ENCODE assay signal across 13 cellular contexts in the genomic region with DNA sequence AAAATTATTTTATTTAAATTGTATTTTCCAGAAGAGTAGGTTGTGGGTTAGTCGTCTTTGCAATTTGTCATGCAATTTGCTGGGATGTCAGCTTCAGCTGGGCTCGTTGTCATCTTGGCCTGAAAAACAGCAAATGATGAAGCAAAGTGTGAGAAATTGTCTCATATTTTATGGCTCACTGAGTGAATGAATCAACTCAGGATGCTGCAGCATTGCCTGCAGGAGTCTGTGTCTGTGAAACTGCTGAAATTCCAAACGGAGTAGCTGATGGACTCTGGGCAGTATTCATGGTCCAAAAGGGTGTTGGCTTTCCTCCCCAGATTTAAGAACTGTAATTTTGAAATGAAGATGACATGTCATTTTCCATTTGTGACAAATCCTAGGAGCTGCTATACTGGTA. TPM values are rescaled to one million over a fixed set of nuclear protein-coding genes. Genes with fewer than 3 reads are reported as not detected.
A peak's percentile ranks its signal among the peaks of the same experiment; 100 is the strongest.
DNase-seq lines count a peak whose midpoint lies in the region; FAIRE-seq and TF ChIP-seq lines count a peak whose summit lies in the region.
"Had no signal": no experiment of that assay in that cellular context is flagged by ENCODE, and none has a peak within 500 bp of the region (broad histone marks: within the 10 kb centered on the region; RNA-seq: fewer than 3 reads in every experiment).

No MANE protein-coding gene starts in this region.

- DNase-seq in ELR (ENCODE audit: low read depth), result peak; percentile 53
- peak; percentile 14 for DNase-seq in RCC 7860 (ENCODE audit: low spot score)
- DNase-seq in fibroblast of lung (ENCODE audit: low read depth in 2 of 2), result peak; percentile 20 to 34
- DNase-seq in renal cortical epithelial cell (ENCODE audit: low read depth), result peak; percentile 28
- DNase-seq in activated CD8-positive, alpha-beta memory T cell treated with anti-CD3 and anti-CD28 coated beads, Interleukin-2, amount 50 U/mL, for 4 hours, result no peak
- no peak for DNase-seq in NCI-H524 treated with DMSO at 0.1 percent for 48 hours (lab: John Stamatoyannopoulos, UW)
- no peak for DNase-seq in NCI-H1417 treated with DMSO at 0.1 percent for 48 hours (lab: John Stamatoyannopoulos, UW)
- DNase-seq: amygdala, NCI-H2081 treated with DMSO at 0.1 percent for 48 hours, NCI-H774, occipital lobe had no signal

- H3K4me1 ChIP-seq in fibroblast of lung (ENCODE audit: control insufficient read depth, extremely low read depth, insufficient read depth, low read length), result peaks cover 11% of the 10 kb centered on the region
- H3K4me1 ChIP-seq: foreskin keratinocyte had no signal

- H3K27ac ChIP-seq in fibroblast of lung (ENCODE audit: insufficient read depth, low read length), result no peak overlapping the region
- H3K27ac ChIP-seq: C4-2B, foreskin keratinocyte had no signal

- no peaks in the 10 kb centered on the region for H3K27me3 ChIP-seq in fibroblast of lung (ENCODE audit: control insufficient read depth, insufficient read depth, low read length)
- H3K27me3 ChIP-seq: foreskin keratinocyte had no signal

- H4K20me1 ChIP-seq in fibroblast of lung (ENCODE audit: control insufficient read depth, extremely low read depth, insufficient read depth, low read length), result no peaks in the 10 kb centered on the region

- TF ChIP-seq CTCF in fibroblast of lung (conservative IDR thresholded peaks at IDR 0.05 in 1 of 2, IDR thresholded peaks at IDR 0.05 in 1 of 2; ENCODE audit: low read depth in 1 of 2, low read length in 2 of 2), result no peak

- no peaks in the 10 kb centered on the region for H3K9me3 ChIP-seq in fibroblast of lung (ENCODE audit: control insufficient read depth, insufficient read depth, low read depth, low read length)

- no peaks in the 10 kb centered on the region for H3K36me3 ChIP-seq in fibroblast of lung (ENCODE audit: control insufficient read depth, insufficient read depth, low read length)

- no peak overlapping the region for H3K9ac ChIP-seq in fibroblast of lung (ENCODE audit: insufficient read depth, low read length)

- H3K4me2 ChIP-seq in fibroblast of lung (ENCODE audit: extremely low read depth, insufficient read depth, low read length), result no peak overlapping the region

- no peaks in the 10 kb centered on the region for H3K79me2 ChIP-seq in fibroblast of lung (ENCODE audit: control insufficient read depth, insufficient read depth, low read length)

- FAIRE-seq in RCC 7860 (lab: Jason Lieb, UNC), result no peak

- no peak overlapping the region for H3K4me3 ChIP-seq in fibroblast of lung (replicated peaks in 1 of 4; ENCODE audit: control extremely low read depth in 1 of 4, insufficient read depth in 1 of 4, low read depth in 3 of 4, low read length in 4 of 4)

- H2AFZ ChIP-seq in fibroblast of lung (ENCODE audit: low read length), result no peak overlapping the region

RNA-seq across cellular contexts. Expression of gene CXCL8, which starts 37.2 kb away (rescaled TPM):
- total RNA-seq in fibroblast of lung (1.3 TPM in 2 replicates), renal cortical epithelial cell (110 and 1,468 TPM in 2 replicates)
- 1.2 and 1.4 TPM in 2 replicates for polyA plus RNA-seq in fibroblast of lung
- 0.82 and 1.5 TPM in 2 replicates for polyA plus RNA-seq in fibroblast of lung (2012)
- polyA minus RNA-seq in fibroblast of lung (ENCODE audit: low replicate concordance), result 3.7 and 4.6 TPM in 2 replicates

RNA-seq across cellular contexts. Expression of gene CXCL6, which starts 58.9 kb away (rescaled TPM):
- total RNA-seq in fibroblast of lung (0.17 and 0.77 TPM in 2 replicates), renal cortical epithelial cell (139 and 159 TPM in 2 replicates)
- polyA plus RNA-seq in fibroblast of lung, result 0.23 and 0.66 TPM in 2 replicates
- polyA plus RNA-seq in fibroblast of lung (2012), result 0.43 and 0.62 TPM in 2 replicates
- polyA minus RNA-seq in fibroblast of lung (ENCODE audit: low replicate concordance), result not detected in 2 replicates

Comparison
In these comparisons a context has a peak if more than half of its experiments do, and no peak if none do; other contexts are left out.
1. DNase-seq: peak in ELR (single experiment), RCC 7860 (single experiment), fibroblast of lung (2 of 2) and renal cortical epithelial cell (single experiment); none in activated CD8-positive, alpha-beta memory T cell treated with anti-CD3 and anti-CD28 coated beads, Interleukin-2, amount 50 U/mL, for 4 hours (single experiment), NCI-H524 treated with DMSO at 0.1 percent for 48 hours (single experiment) and NCI-H1417 treated with DMSO at 0.1 percent for 48 hours (single experiment).
2. RNA of gene CXCL8, which starts 37.2 kb away (total RNA-seq): 110 to 1,468 TPM in renal cortical epithelial cell; 1.3 TPM in fibroblast of lung; every median in the first group is over 10 times any median in the second.
3. RNA of gene CXCL6, which starts 58.9 kb away (total RNA-seq): 139 to 159 TPM in renal cortical epithelial cell; 0.17 to 0.77 TPM in fibroblast of lung; every median in the first group is over 10 times any median in the second.